In the genomic region with DNA sequence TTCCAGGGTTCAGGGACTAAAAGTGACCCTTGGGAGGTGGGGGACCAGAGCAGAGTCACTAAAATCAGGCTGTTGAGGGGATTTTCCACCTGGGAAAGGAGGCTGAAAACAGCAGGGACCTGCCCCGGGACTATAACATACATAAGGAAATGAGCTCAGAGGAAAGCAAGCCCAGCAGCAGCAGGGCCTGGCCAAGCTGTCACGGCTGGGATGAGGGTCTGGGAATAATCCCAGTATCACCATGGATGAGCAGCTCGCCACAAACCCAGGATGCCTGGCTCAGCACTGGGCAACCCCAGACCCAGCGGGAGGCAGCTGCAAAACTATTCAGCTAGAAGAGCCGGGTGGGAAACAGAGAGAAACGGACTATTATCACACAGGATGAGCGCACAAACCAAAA, we compare ENCODE assay signal across 21 cellular contexts.
DNase-seq lines count a peak whose midpoint lies in the region; ATAC-seq, FAIRE-seq and TF ChIP-seq lines count a peak whose summit lies in the region.
"Had no signal": no experiment of that assay in that cellular context is flagged by ENCODE, and none has a peak within 500 bp of the region (broad histone marks: within the 10 kb centered on the region; RNA-seq: fewer than 3 reads in every experiment).

No MANE protein-coding gene starts in this region.

- H3K4me1 Mint-ChIP-seq in astrocyte (ENCODE audit: low read depth, unreplicated experiment) (peaks cover 2% of the 10 kb centered on the region), progenitor cell of endocrine pancreas (ENCODE audit: low read depth) (no peaks in the 10 kb centered on the region)
- H3K4me1 Mint-ChIP-seq: activated CD8-positive, alpha-beta memory T cell treated with anti-CD3 and anti-CD28 coated beads, Interleukin-2, amount 10 ng/mL, durations not matched to agents 7 days and 5 days; neural crest cell had no signal

- peaks cover 33% of the 10 kb centered on the region for H4K20me1 ChIP-seq in BLaER1
- H4K20me1 ChIP-seq in astrocyte (ENCODE audit: insufficient read depth, low read length): no peaks in the 10 kb centered on the region

- no peaks in the 10 kb centered on the region for H3K79me2 ChIP-seq in astrocyte (ENCODE audit: insufficient read depth, low read length)

- no peaks in the 10 kb centered on the region; the same call in none of the 2 replicates for H3K9me3 ChIP-seq in BLaER1
- H3K9me3 ChIP-seq in astrocyte (ENCODE audit: insufficient read depth, low read depth, low read length): no peaks in the 10 kb centered on the region
- H3K9me3 ChIP-seq in left lung: no peaks in the 10 kb centered on the region
- H3K9me3 ChIP-seq: thoracic aorta had no signal

- ATAC-seq in left lung (no peak), HG03571 (IDR thresholded peaks at IDR 0.05; ENCODE audit: unreplicated experiment) (no peak)
- ATAC-seq: activated CD8-positive, alpha-beta memory T cell treated with anti-CD3 and anti-CD28 coated beads, Interleukin-2, amount 10 ng/mL, durations not matched to agents 7 days and 5 days had no signal

- H3K4me3 Mint-ChIP-seq in astrocyte (ENCODE audit: unreplicated experiment) (no peak overlapping the region), progenitor cell of endocrine pancreas (ENCODE audit: low read depth) (no peak overlapping the region)
- H3K4me3 Mint-ChIP-seq: activated CD8-positive, alpha-beta memory T cell treated with anti-CD3 and anti-CD28 coated beads, Interleukin-2, amount 10 ng/mL, durations not matched to agents 7 days and 5 days; CD14-positive monocyte; dendritic cell treated with granulocyte-macrophage colony-stimulating factor and Interleukin-4, amounts not matched to agents 40 ng/mL and 50 ng/mL, for 4 days; neural crest cell had no signal

- peak overlapping the region; percentile 62 for H3K4me2 ChIP-seq in BLaER1
- no peak overlapping the region for H3K4me2 ChIP-seq in astrocyte (ENCODE audit: low read length)

- H3K36me3 ChIP-seq in BLaER1 (peaks cover 35% of the 10 kb centered on the region; the same call in 1 of the 2 replicates), astrocyte (ENCODE audit: insufficient read depth, low read length) (no peaks in the 10 kb centered on the region), left lung (peaks cover 0 to 18% of the 10 kb centered on the region in 2 donors)
- H3K36me3 ChIP-seq: thoracic aorta had no signal

- H3K4me1 ChIP-seq in BLaER1: peaks cover 73% of the 10 kb centered on the region
- no peaks in the 10 kb centered on the region for H3K4me1 ChIP-seq in astrocyte (ENCODE audit: insufficient read depth, low read length)
- peaks cover 0 to 13% of the 10 kb centered on the region in 2 donors for H3K4me1 ChIP-seq in left lung

- peak overlapping the region; percentile 44 for H3K27ac Mint-ChIP-seq in astrocyte (ENCODE audit: unreplicated experiment)
- peak overlapping the region; percentile 8 for H3K27ac Mint-ChIP-seq in progenitor cell of endocrine pancreas
- H3K27ac Mint-ChIP-seq: activated CD8-positive, alpha-beta memory T cell treated with anti-CD3 and anti-CD28 coated beads, Interleukin-2, amount 10 ng/mL, durations not matched to agents 7 days and 5 days; dendritic cell treated with granulocyte-macrophage colony-stimulating factor and Interleukin-4, amounts not matched to agents 40 ng/mL and 50 ng/mL, for 4 days had no signal

- H3K36me3 Mint-ChIP-seq in astrocyte (ENCODE audit: low read depth, unreplicated experiment): no peaks in the 10 kb centered on the region
- H3K36me3 Mint-ChIP-seq in progenitor cell of endocrine pancreas (ENCODE audit: insufficient read depth): peaks cover 14% of the 10 kb centered on the region
- H3K36me3 Mint-ChIP-seq: activated CD8-positive, alpha-beta memory T cell treated with anti-CD3 and anti-CD28 coated beads, Interleukin-2, amount 10 ng/mL, durations not matched to agents 7 days and 5 days had no signal

- H3K9me3 Mint-ChIP-seq in astrocyte (ENCODE audit: unreplicated experiment) (peaks cover 11% of the 10 kb centered on the region), progenitor cell of endocrine pancreas (ENCODE audit: low read depth) (no peaks in the 10 kb centered on the region)
- H3K9me3 Mint-ChIP-seq: neural crest cell had no signal

- H3K27me3 ChIP-seq in BLaER1 (no peaks in the 10 kb centered on the region), astrocyte (ENCODE audit: insufficient read depth, low read length) (peaks cover 8% of the 10 kb centered on the region), left lung (no peaks in the 10 kb centered on the region)

- intact Hi-C loops in left lung (cut with DNase I): no loop called here

- H2AFZ ChIP-seq in astrocyte (ENCODE audit: low read depth, low read length): no peak overlapping the region

- H3K4me3 ChIP-seq in BLaER1 (no peak overlapping the region), astrocyte (ENCODE audit: insufficient read depth, low read depth, low read length) (no peak overlapping the region), left lung (no peak overlapping the region)
- H3K4me3 ChIP-seq: thoracic aorta had no signal

- H3K9ac ChIP-seq in BLaER1 (no peak overlapping the region), astrocyte (ENCODE audit: low read length) (no peak overlapping the region)

- H3K27ac ChIP-seq in BLaER1 (no peak overlapping the region), astrocyte (ENCODE audit: low read depth, low read length) (no peak overlapping the region), left lung (peak overlapping the region; percentile 35 to 49)
- H3K27ac ChIP-seq: thoracic aorta had no signal

- TF ChIP-seq CTCF in astrocyte (IDR thresholded peaks at IDR 0.05; ENCODE audit: insufficient read depth, low read depth, low read length) (no peak), left lung (IDR thresholded peaks at IDR 0.05) (no peak), progenitor cell of endocrine pancreas (IDR thresholded peaks at IDR 0.05; ENCODE audit: unreplicated experiment) (no peak)

- no peak for FAIRE-seq in astrocyte (lab: Jason Lieb, UNC)
- no peak for FAIRE-seq in GM12892 (lab: Jason Lieb, UNC)
- FAIRE-seq: GM18507, keratinocyte, RCC 7860 had no signal

- H3K27me3 Mint-ChIP-seq in astrocyte (ENCODE audit: low read depth, unreplicated experiment): peaks cover 35% of the 10 kb centered on the region
- H3K27me3 Mint-ChIP-seq in progenitor cell of endocrine pancreas: no peaks in the 10 kb centered on the region
- H3K27me3 Mint-ChIP-seq: activated CD8-positive, alpha-beta memory T cell treated with anti-CD3 and anti-CD28 coated beads, Interleukin-2, amount 10 ng/mL, durations not matched to agents 7 days and 5 days had no signal

- DNase-seq in astrocyte (ENCODE audit: low read depth): no peak
- peak in 1 of 2 donors; percentile 26 for DNase-seq in left lung
- DNase-seq in progenitor cell of endocrine pancreas (ENCODE audit: low spot score, unreplicated experiment): no peak
- no peak for DNase-seq in NCI-H524 treated with DMSO at 0.1 percent for 48 hours (lab: John Stamatoyannopoulos, UW)
- DNase-seq in HCEC 1CT: no peak
- no peak for DNase-seq in GM12892 (ENCODE audit: insufficient read length)
- DNase-seq: activated CD8-positive, alpha-beta memory T cell treated with anti-CD3 and anti-CD28 coated beads, Interleukin-2, amount 10 ng/mL, durations not matched to agents 7 days and 5 days; foreskin fibroblast; NCI-H1417; NCI-H510A; retina; T-helper 9 cell had no signal

- no peak for TF ChIP-seq POLR2A in GM12892 (IDR thresholded peaks at IDR 0.05; ENCODE audit: low read depth, low read length)

Comparison
In these comparisons a context has a peak if more than half of its experiments do, and no peak if none do; other contexts are left out.
1. H3K27ac ChIP-seq: peak in left lung (2 of 2); none in BLaER1 (single experiment) and astrocyte (single experiment).